ENCODE assay signal across 8 cellular contexts in the genomic region with DNA sequence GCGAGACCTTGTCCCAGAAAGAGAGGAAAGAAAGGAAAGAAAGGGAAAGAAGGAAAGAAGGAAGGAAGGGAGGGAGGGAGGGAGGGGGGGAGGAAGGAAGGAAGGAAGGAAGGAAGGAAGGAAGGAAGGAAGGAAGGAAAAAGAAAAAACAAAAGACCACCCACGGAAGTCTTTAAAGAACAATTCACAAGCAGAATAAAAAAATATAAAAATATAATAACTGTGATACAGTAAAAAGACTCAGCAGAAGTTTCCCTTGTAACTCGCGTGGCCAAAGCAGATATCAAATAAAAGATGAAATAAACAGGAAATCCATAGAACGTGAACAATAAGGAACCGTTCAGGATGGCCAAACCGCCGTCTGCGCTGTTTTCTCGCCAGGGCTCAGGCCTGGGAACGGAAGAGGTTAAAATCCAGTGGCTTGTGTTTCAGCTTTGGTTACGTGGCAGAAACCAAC.
DNase-seq lines count a peak whose midpoint lies in the region; ATAC-seq and TF ChIP-seq lines count a peak whose summit lies in the region.

No MANE protein-coding gene starts in this region.

- H3K4me1 Mint-ChIP-seq in activated naive CD8-positive, alpha-beta T cell (ENCODE audit: low read depth) = peaks cover 16% of the 10 kb centered on the region
- H3K4me1 Mint-ChIP-seq in stimulated activated naive CD8-positive, alpha-beta T cell treated with anti-CD3 and anti-CD28 coated beads, Interleukin-15, amount 100 ng/mL, for 72 hours = peaks cover 64% of the 10 kb centered on the region

- ATAC-seq in stimulated activated naive CD8-positive, alpha-beta T cell treated with anti-CD3 and anti-CD28 coated beads, Interleukin-15, amount 100 ng/mL, for 72 hours = no peak
- ATAC-seq in GM21528 (IDR thresholded peaks at IDR 0.05; ENCODE audit: low FRiP score, unreplicated experiment) (no peak), GM21576 (IDR thresholded peaks at IDR 0.05; ENCODE audit: unreplicated experiment) (no peak)

- peak overlapping the region; percentile 55 for H3K27ac Mint-ChIP-seq in activated naive CD8-positive, alpha-beta T cell
- H3K27ac Mint-ChIP-seq in stimulated activated naive CD8-positive, alpha-beta T cell treated with anti-CD3 and anti-CD28 coated beads, Interleukin-15, amount 100 ng/mL, for 72 hours = peak overlapping the region; percentile 69 to 75

- H3K9me3 Mint-ChIP-seq in activated naive CD8-positive, alpha-beta T cell (ENCODE audit: low read depth) = no peaks in the 10 kb centered on the region
- no peaks in the 10 kb centered on the region for H3K9me3 Mint-ChIP-seq in stimulated activated naive CD8-positive, alpha-beta T cell treated with anti-CD3 and anti-CD28 coated beads, Interleukin-15, amount 100 ng/mL, for 72 hours

- no peak for TF ChIP-seq CTCF in HFF-Myc (IDR thresholded peaks at IDR 0.05; ENCODE audit: low read depth, low read length, missing control alignments)

- DNase-seq in AML-193 (lab: John Stamatoyannopoulos, UW) = peak; percentile 74 to 80
- no peak for DNase-seq in HFF-Myc (ENCODE audit: extremely low read depth, low read depth)
- no peak for DNase-seq in stimulated activated naive CD8-positive, alpha-beta T cell treated with anti-CD3 and anti-CD28 coated beads, Interleukin-15, amount 100 ng/mL, for 72 hours
- DNase-seq in D341Med (ENCODE audit: low spot score) = no peak

- no peaks in the 10 kb centered on the region for H3K36me3 Mint-ChIP-seq in activated naive CD8-positive, alpha-beta T cell

- peak overlapping the region; percentile 86 for H3K4me3 Mint-ChIP-seq in activated naive CD8-positive, alpha-beta T cell
- H3K4me3 Mint-ChIP-seq in stimulated activated naive CD8-positive, alpha-beta T cell treated with anti-CD3 and anti-CD28 coated beads, Interleukin-15, amount 100 ng/mL, for 72 hours = peak overlapping the region; percentile 82 to 90

- H3K27me3 Mint-ChIP-seq in activated naive CD8-positive, alpha-beta T cell = peaks cover 5% of the 10 kb centered on the region
- peaks cover 44% of the 10 kb centered on the region for H3K27me3 Mint-ChIP-seq in stimulated activated naive CD8-positive, alpha-beta T cell treated with anti-CD3 and anti-CD28 coated beads, Interleukin-15, amount 100 ng/mL, for 72 hours

- peak overlapping the region; percentile 66 for H3K4me3 ChIP-seq in HFF-Myc (replicated peaks; ENCODE audit: low read depth, low read length)
- H3K4me3 ChIP-seq in iPS-11a (ENCODE audit: low read depth, low read length) = peak overlapping the region; percentile 67

Comparison
In these comparisons a context has a peak if more than half of its experiments do, and no peak if none do; other contexts are left out.
1. DNase-seq: peak in AML-193 (2 of 2); none in HFF-Myc (single experiment), stimulated activated naive CD8-positive, alpha-beta T cell treated with anti-CD3 and anti-CD28 coated beads, Interleukin-15, amount 100 ng/mL, for 72 hours (0 of 2) and D341Med (single experiment).